Comparison of ENCODE assay signal across 15 cellular contexts in genomic region chrX:130105226-130105625, GRCh38. TPM values are rescaled to one million over a fixed set of nuclear protein-coding genes. Genes with fewer than 3 reads are reported as not detected.
DNase-seq lines count a peak whose midpoint lies in the region; ATAC-seq and TF ChIP-seq lines count a peak whose summit lies in the region.
"Had no signal": no experiment of that assay in that cellular context is flagged by ENCODE, and none has a peak within 500 bp of the region (broad histone marks: within the 10 kb centered on the region; RNA-seq: fewer than 3 reads in every experiment).

No MANE protein-coding gene starts in this region.

- H3K27me3 ChIP-seq in BLaER1, result peaks cover 31% of the 10 kb centered on the region
- no peaks in the 10 kb centered on the region for H3K27me3 ChIP-seq in GM23248 (replicated peaks; ENCODE audit: insufficient read depth)

- H3K36me3 ChIP-seq in BLaER1 (0 out of 2 replicates have a peak, but pooled peaks cover 4% of the 10 kb centered on the region), GM23248 (ENCODE audit: low read depth) (no peaks in the 10 kb centered on the region)

- H2AFZ ChIP-seq in GM23248, result no peak overlapping the region

- H3K4me1 ChIP-seq in BLaER1 (peaks cover 65% of the 10 kb centered on the region), GM23248 (ENCODE audit: insufficient read depth) (peaks cover 16% of the 10 kb centered on the region)

- in situ Hi-C loops in GM23248 (cut with MboI), result no loop called here

- H3K79me2 ChIP-seq in GM23248 (ENCODE audit: insufficient read depth), result peaks cover 96% of the 10 kb centered on the region

- ATAC-seq in omental fat pad (ENCODE audit: low FRiP score), result peak; percentile 19
- ATAC-seq: Right ventricle myocardium inferior had no signal

- no peaks in the 10 kb centered on the region for H3K9me2 ChIP-seq in GM23248 (ENCODE audit: insufficient read depth)

- H3K4me3 ChIP-seq in BLaER1, result no peak overlapping the region
- H3K4me3 ChIP-seq in GM23248, result no peak overlapping the region
- no peak overlapping the region for H3K4me3 ChIP-seq in choroid plexus epithelial cell (ENCODE audit: low read depth, low read length)
- H3K4me3 ChIP-seq: coronary artery had no signal

- peaks cover 65% of the 10 kb centered on the region for H4K20me1 ChIP-seq in BLaER1
- H4K20me1 ChIP-seq in GM23248 (ENCODE audit: insufficient read depth), result 0 out of 2 replicates have a peak, but pooled peaks cover 3% of the 10 kb centered on the region

- H3K9ac ChIP-seq in BLaER1, result peak overlapping the region; percentile 34; the same call in 1 of the 2 replicates
- H3K9ac ChIP-seq in GM23248, result no peak overlapping the region

- no peak for TF ChIP-seq CTCF in choroid plexus epithelial cell (conservative IDR thresholded peaks at IDR 0.05; ENCODE audit: low read depth, low read length)
- TF ChIP-seq CTCF in omental fat pad (IDR thresholded peaks at IDR 0.05), result no peak

- H3K9me3 ChIP-seq in BLaER1 (0 out of 2 replicates have a peak, but pooled peaks cover 6% of the 10 kb centered on the region), GM23248 (ENCODE audit: low read depth) (no peaks in the 10 kb centered on the region)

- 56 to 71% methylated on average over 2 to 3 of the region's 3 CpGs for WGBS in GM23248 (ENCODE audit: low coverage in 1 of 2, low lambda C conversion rate in 2 of 2, missing lambda C conversion rate in 2 of 2), 2 experiments

- peaks cover 4% of the 10 kb centered on the region; the same call in 1 of the 2 replicates for H3F3A ChIP-seq in GM23248 (ENCODE audit: insufficient read depth)

- DNase-seq in GM23248, result peak; percentile 17
- peak; percentile 38 for DNase-seq in choroid plexus epithelial cell (ENCODE audit: low read depth)
- DNase-seq in omental fat pad (ENCODE audit: low spot score), result no peak
- DNase-seq in amniotic stem cell (lab: John Stamatoyannopoulos, UW), result no peak
- no peak for DNase-seq in stimulated activated CD4-positive, alpha-beta T cell treated with anti-CD3 and anti-CD28 coated beads, Interleukin-2, amount 100 ng/mL, for 24 hours
- no peak for DNase-seq in iPS-NIHi11 (ENCODE audit: low spot score)
- no peak for DNase-seq in COLO668 (lab: John Stamatoyannopoulos, UW; ENCODE audit: unreplicated experiment)
- DNase-seq: NCI-H1417; NCI-H524 treated with DMSO at 0.1 percent for 48 hours; stimulated activated CD8-positive, alpha-beta memory T cell treated with anti-CD3 and anti-CD28 coated beads, Interleukin-4, amount 100 ng/mL, for 48 hours had no signal

- H3K27ac ChIP-seq in BLaER1 (no peak overlapping the region), GM23248 (no peak overlapping the region)
- H3K27ac ChIP-seq: VCaP had no signal

- H3K4me2 ChIP-seq in BLaER1, result peak overlapping the region; percentile 24; the same call in 1 of the 2 replicates
- no peak overlapping the region for H3K4me2 ChIP-seq in GM23248 (ENCODE audit: unreplicated experiment)

RNA-seq across cellular contexts. Expression of gene ELF4, which starts 5.1 kb away (rescaled TPM):
- total RNA-seq in GM23248 (2014; rRNA removed; shearing (Covaris generic)), result 16.5 and 19.2 TPM in 2 replicates
- 9.4 TPM in 2 replicates for polyA plus RNA-seq in GM23248 (2016; fragmentation: Nextera tagmentation; extraction: Ambion mirVana)
- total RNA-seq in omental fat pad, result 10 to 100 TPM; 10.8 to 30.5 (median 15.0) TPM
- polyA plus RNA-seq: neural cell had no signal

Comparison
In these comparisons a context has a peak if more than half of its experiments do, and no peak if none do; other contexts are left out.
1. DNase-seq: peak in GM23248 (single experiment) and choroid plexus epithelial cell (single experiment); none in omental fat pad (single experiment), amniotic stem cell (single experiment), stimulated activated CD4-positive, alpha-beta T cell treated with anti-CD3 and anti-CD28 coated beads, Interleukin-2, amount 100 ng/mL, for 24 hours (0 of 2), iPS-NIHi11 (single experiment) and COLO668 (single experiment).